In the genomic region with DNA sequence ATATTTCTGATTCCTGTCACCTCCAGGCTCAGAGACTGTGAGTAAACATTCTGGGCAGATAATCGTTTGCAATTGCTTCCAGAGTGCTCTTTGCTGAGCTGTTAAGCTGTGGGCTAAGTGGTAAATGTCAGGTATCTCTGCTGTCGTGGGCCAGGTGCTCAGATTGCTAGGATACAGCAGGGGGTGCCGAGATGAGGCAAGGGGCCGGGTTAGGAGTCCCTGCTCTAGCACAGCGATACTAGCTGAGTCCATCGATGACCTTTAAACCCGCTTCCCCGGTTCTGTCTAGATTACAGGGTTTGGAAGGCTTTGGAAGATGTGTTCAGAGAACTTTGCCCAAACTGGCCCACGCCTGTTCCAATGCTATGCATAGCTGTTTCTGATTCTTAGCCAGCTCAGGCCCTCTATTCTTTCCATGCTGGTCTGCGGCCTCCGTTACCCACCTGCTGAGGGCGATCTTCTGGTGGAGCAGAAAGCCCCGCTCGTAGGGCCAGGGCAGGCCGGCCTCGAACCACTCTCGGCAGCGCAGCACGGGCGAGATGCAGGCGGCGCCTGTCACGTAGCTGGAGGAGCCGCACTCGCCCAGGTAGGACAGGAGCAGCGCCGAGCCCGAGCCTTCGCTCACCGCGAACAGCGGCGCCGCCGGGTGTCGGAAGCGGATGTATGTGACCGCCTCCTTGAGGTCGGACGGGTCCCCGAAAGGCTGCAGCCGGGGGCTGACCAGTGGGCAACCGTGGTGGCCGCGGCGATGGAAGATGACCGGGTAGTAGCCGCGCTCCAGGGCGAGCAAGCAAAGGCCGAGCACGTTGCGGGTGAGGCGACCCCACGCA, we compare ENCODE assay signal across 8 cellular contexts. TPM values are rescaled to one million over a fixed set of nuclear protein-coding genes. Genes with fewer than 3 reads are reported as not detected.
A peak's percentile ranks its signal among the peaks of the same experiment; 100 is the strongest.
DNase-seq lines count a peak whose midpoint lies in the region; ATAC-seq and TF ChIP-seq lines count a peak whose summit lies in the region.

No MANE protein-coding gene starts in this region.

- peaks cover 23% of the 10 kb centered on the region for H3K4me1 Mint-ChIP-seq in activated naive CD8-positive, alpha-beta T cell (ENCODE audit: low read depth)

- H3K27me3 Mint-ChIP-seq in activated naive CD8-positive, alpha-beta T cell, result no peaks in the 10 kb centered on the region

- CTCF ChIA-PET in PC-9 (lab: Charles Lee), result no interaction called here

- H3K27ac ChIP-seq in PC-9 (peak overlapping the region; percentile 29; the same call in 1 of the 2 replicates), smooth muscle cell (ENCODE audit: low read depth) (no peak overlapping the region)

- H3K4me2 ChIP-seq in PC-9, result peak overlapping the region; percentile 88
- H3K4me2 ChIP-seq in smooth muscle cell, result peak overlapping the region; percentile 91

- H3K36me3 ChIP-seq in PC-9 (ENCODE audit: low read depth) (no peaks in the 10 kb centered on the region; the same call in 1 of the 2 replicates), smooth muscle cell (ENCODE audit: low read depth) (no peaks in the 10 kb centered on the region)

- H4K20me1 ChIP-seq in PC-9 (ENCODE audit: insufficient read depth) (no peaks in the 10 kb centered on the region), smooth muscle cell (ENCODE audit: low read depth) (no peaks in the 10 kb centered on the region)

- H3K27me3 ChIP-seq in PC-9 (ENCODE audit: insufficient read depth, low read depth) (no peaks in the 10 kb centered on the region), smooth muscle cell (ENCODE audit: low read depth) (peaks cover 14% of the 10 kb centered on the region)

- no peaks in the 10 kb centered on the region for H3K9me3 ChIP-seq in PC-9 (ENCODE audit: insufficient read depth, low read depth)
- H3K9me3 ChIP-seq in iPS-18c (ENCODE audit: control insufficient read depth, insufficient read depth, low read length), result peaks cover 2% of the 10 kb centered on the region
- no peaks in the 10 kb centered on the region for H3K9me3 ChIP-seq in smooth muscle cell (replicated peaks; ENCODE audit: low read depth)

- POLR2A ChIA-PET in PC-9 (lab: Charles Lee; ENCODE audit: unreplicated experiment), result interaction anchor here (0.6 kb wide), 1 partner anchor 196 kb away, joined by 3 read pairs; no protein-coding TSS in a partner anchor

- H3K79me2 ChIP-seq in PC-9 (ENCODE audit: low read depth) (peaks cover 16% of the 10 kb centered on the region), smooth muscle cell (ENCODE audit: low read depth) (peaks cover 4% of the 10 kb centered on the region)

- H3K4me1 ChIP-seq in PC-9 (replicated peaks; ENCODE audit: insufficient read depth) (peaks cover 28% of the 10 kb centered on the region), smooth muscle cell (ENCODE audit: low read depth) (peaks cover 22% of the 10 kb centered on the region)

- H3K36me3 Mint-ChIP-seq in activated naive CD8-positive, alpha-beta T cell, result peaks cover 3% of the 10 kb centered on the region

- H3K4me3 ChIP-seq in PC-9, result peak overlapping the region; percentile 76
- peak overlapping the region; percentile 60 for H3K4me3 ChIP-seq in iPS-18c (ENCODE audit: insufficient read depth, low read depth, low read length)
- peak overlapping the region; percentile 67 for H3K4me3 ChIP-seq in smooth muscle cell

- intact Hi-C loops in PC-9 (cut with micrococcal nuclease; ENCODE audit: unreplicated experiment), result loop anchor here (2.0 to 5.0 kb wide), 3 partner anchors 271 to 614 kb away; partner anchors contain the start of genes NUFIP2 and PHF12

- DNase-seq in DMS153 (lab: John Stamatoyannopoulos, UW) (peak; percentile 59), HK-2 (ENCODE audit: unreplicated experiment) (peak; percentile 78), PC-9 (peak; percentile 52 to 55), smooth muscle cell (lab: John Stamatoyannopoulos, UW; ENCODE audit: unreplicated experiment) (no peak)

- peak overlapping the region; percentile 86 for H3K4me3 Mint-ChIP-seq in activated naive CD8-positive, alpha-beta T cell

- H2AFZ ChIP-seq in PC-9 (peak overlapping the region; percentile 91), smooth muscle cell (ENCODE audit: low read depth) (no peak overlapping the region)

- no peaks in the 10 kb centered on the region for H3K9me3 Mint-ChIP-seq in activated naive CD8-positive, alpha-beta T cell (ENCODE audit: low read depth)

- ATAC-seq in HG02759 (IDR thresholded peaks at IDR 0.05; ENCODE audit: unreplicated experiment), result no peak
- ATAC-seq in HG02610 (IDR thresholded peaks at IDR 0.05; ENCODE audit: unreplicated experiment), result no peak

- TSS peak; percentile 19 for BruUV-seq in PC-9 (replicated peaks; lab: Mats Ljungman, UMichigan)

- H3F3A ChIP-seq in PC-9 (ENCODE audit: insufficient read depth, low read depth), result peaks cover 43% of the 10 kb centered on the region; the same call in 1 of the 2 replicates
- peaks cover 7% of the 10 kb centered on the region for H3F3A ChIP-seq in smooth muscle cell (ENCODE audit: low read depth)

- H3K9ac ChIP-seq in smooth muscle cell (ENCODE audit: low read depth), result no peak overlapping the region

- no peak; the same call in 1 of the 2 replicates for TF ChIP-seq CTCF in PC-9 (conservative IDR thresholded peaks at IDR 0.05)
- TF ChIP-seq CTCF in smooth muscle cell (IDR thresholded peaks at IDR 0.05; ENCODE audit: borderline replicate concordance, insufficient read depth, poor library complexity, severe bottlenecking), result peak; percentile 10

- WGBS in smooth muscle cell (ENCODE audit: low lambda C conversion rate), result 11% methylated on average over 54 of the region's 55 CpGs

- H3K27ac Mint-ChIP-seq in activated naive CD8-positive, alpha-beta T cell, result peak overlapping the region; percentile 58

- H3K9me2 ChIP-seq in PC-9 (ENCODE audit: insufficient read depth), result no peaks in the 10 kb centered on the region

RNA-seq across cellular contexts. Expression of gene ABHD15, which starts 1.0 kb away (rescaled TPM):
- 12.9 and 14.8 TPM in 2 replicates for total RNA-seq in PC-9 (2021)
- 5.0 and 7.0 TPM in 2 replicates for total RNA-seq in smooth muscle cell
- polyA plus RNA-seq in smooth muscle cell, result 6.4 and 7.4 TPM in 2 replicates

RNA-seq across cellular contexts. Expression of gene TP53I13, which starts 2.6 kb away (rescaled TPM):
- 46.9 and 68.8 TPM in 2 replicates for total RNA-seq in PC-9 (2021)
- total RNA-seq in smooth muscle cell, result 35.4 and 50.7 TPM in 2 replicates
- 105 and 107 TPM in 2 replicates for polyA plus RNA-seq in smooth muscle cell

RNA-seq across cellular contexts. Expression of gene GIT1, which starts 23.6 kb away (rescaled TPM):
- total RNA-seq in PC-9 (2021) (84.8 and 100 TPM in 2 replicates), smooth muscle cell (12.7 and 17.6 TPM in 2 replicates)
- 23.0 and 34.7 TPM in 2 replicates for polyA plus RNA-seq in smooth muscle cell

RNA-seq across cellular contexts. Expression of gene ANKRD13B, which starts 27.1 kb away (rescaled TPM):
- total RNA-seq in PC-9 (2021), result 28.4 and 43.2 TPM in 2 replicates
- 2.8 and 3.6 TPM in 2 replicates for total RNA-seq in smooth muscle cell
- polyA plus RNA-seq in smooth muscle cell, result 6.7 and 6.8 TPM in 2 replicates

RNA-seq across cellular contexts. Expression of gene CORO6, which starts 56.9 kb away (rescaled TPM):
- 35.0 and 52.1 TPM in 2 replicates for total RNA-seq in PC-9 (2021)
- total RNA-seq in smooth muscle cell, result 2.4 and 6.2 TPM in 2 replicates
- polyA plus RNA-seq in smooth muscle cell, result 2.4 and 2.9 TPM in 2 replicates
